ENCODE assay signal across 8 cellular contexts in genomic region chr20:34708621-34709043, GRCh38. TPM values are rescaled to one million over a fixed set of nuclear protein-coding genes. Genes with fewer than 3 reads are reported as not detected.
DNase-seq lines count a peak whose midpoint lies in the region; ATAC-seq, FAIRE-seq and TF ChIP-seq lines count a peak whose summit lies in the region.

No MANE protein-coding gene starts in this region.

- TF ChIP-seq CTCF in AG04449 (IDR thresholded peaks at IDR 0.05; ENCODE audit: insufficient read depth, low read length, missing control alignments) (peak; percentile 64), GM12878 (IDR thresholded peaks at IDR 0.05 in 2 of 3, conservative IDR thresholded peaks at IDR 0.05 in 1 of 3; ENCODE audit: control insufficient read depth in 2 of 3, extremely low read depth in 1 of 3, insufficient read depth in 1 of 3, low read depth in 3 of 3, low read length in 3 of 3) (peak; percentile 51 to 70 (median 66))

- DNase-seq in AG04449 (ENCODE audit: low read depth, low spot score) (no peak), HuH-7.5 (ENCODE audit: low spot score) (peak; percentile 90), T-cell (peak in 33 of 34 experiments; percentile 11 to 69 (median 46)), GM12878 (ENCODE audit: low read depth, low spot score) (no peak)

- 0% methylated on average over 20 of the region's 22 CpGs for WGBS in GM12878 (ENCODE audit: insufficient coverage, insufficient replicate concordance, low lambda C conversion rate, missing lambda C conversion rate)

- peak; percentile 19 for ATAC-seq in GM18517 (IDR thresholded peaks at IDR 0.05; ENCODE audit: unreplicated experiment)
- peak; percentile 7 to 24 (median 13) for ATAC-seq in T-cell (replicated peaks in 1 of 4)
- peak; percentile 21 for ATAC-seq in GM12878
- ATAC-seq in HG02885 (IDR thresholded peaks at IDR 0.05; ENCODE audit: poor library complexity, unreplicated experiment): no peak

- no peaks in the 10 kb centered on the region for H3K9me3 ChIP-seq in GM12878 (replicated peaks; ENCODE audit: control insufficient read depth, insufficient read depth, low read length)
- no peaks in the 10 kb centered on the region for H3K9me3 ChIP-seq in iPS-20b (ENCODE audit: insufficient read depth, low read depth, low read length)

- no peaks in the 10 kb centered on the region for H4K20me1 ChIP-seq in GM12878 (ENCODE audit: control insufficient read depth, insufficient read depth)

- H3K36me3 ChIP-seq in GM12878 (ENCODE audit: control insufficient read depth in 2 of 2, insufficient read depth in 2 of 2, low read length in 1 of 2): no peaks in the 10 kb centered on the region; a peak in 2 of 4 replicates
- no peaks in the 10 kb centered on the region for H3K36me3 ChIP-seq in iPS-20b (ENCODE audit: insufficient read depth, low read depth, low read length)

- peak overlapping the region; percentile 65 for H3K4me2 ChIP-seq in GM12878 (ENCODE audit: control insufficient read depth, insufficient read depth)

- no peak for TF ChIP-seq EP300 in GM12878 (IDR thresholded peaks at IDR 0.05; ENCODE audit: borderline replicate concordance in 1 of 2, control insufficient read depth in 1 of 2, low read depth in 2 of 2, low read length in 2 of 2)

- CTCF ChIA-PET in AG04449 (lab: Yijun Ruan, JAX) (interaction anchor here (0.6 to 7.2 kb wide), 9 partner anchors 16 to 518 kb away, joined by 3 to 32 read pairs (median 5); partner anchors contain the start of genes DYNLRB1 and MAP1LC3A), T-cell (lab: Charles Lee) (interaction anchor here (0.7 to 1.3 kb wide), 7 partner anchors 32 to 177 kb away, joined by 3 read pairs; partner anchors contain the start of gene PIGU (in 1 of the 2)), GM12878 (lab: Yijun Ruan, JAX) (interaction anchor here (0.7 to 10.2 kb wide), 25 partner anchors 11 to 395 kb away, joined by 3 to 118 read pairs (median 5); partner anchors contain the start of genes DYNLRB1 and MAP1LC3A)

- no peaks in the 10 kb centered on the region for H3K27me3 Mint-ChIP-seq in T-cell

- intact Hi-C loops in GM12878 (cut with micrococcal nuclease; ENCODE audit: unreplicated experiment): loop anchor here (1.0 to 5.0 kb wide), 2 partner anchors 170 to 396 kb away; no protein-coding TSS in a partner anchor

- H3K4me1 ChIP-seq in GM12878 (ENCODE audit: control insufficient read depth, insufficient read depth, low read length): peaks cover 21% of the 10 kb centered on the region
- 0 out of 2 replicates have a peak, but pooled peaks cover 4% of the 10 kb centered on the region for H3K4me1 ChIP-seq in iPS-20b (ENCODE audit: insufficient read depth, low read length)

- H2AFZ ChIP-seq in GM12878 (ENCODE audit: control insufficient read depth, low read depth, low read length): peak overlapping the region; percentile 88

- FAIRE-seq in GM12878 (lab: Jason Lieb, UNC): no peak

- peak overlapping the region in 1 of 2 donors; percentile 72 for H3K27ac Mint-ChIP-seq in T-cell

- SMC1A ChIA-PET in GM12878 (lab: Charles Lee; ENCODE audit: uncharacterized antibody, unreplicated experiment): interaction anchor here (0.6 to 13.1 kb wide), 17 partner anchors 11 to 396 kb away, joined by 3 to 146 read pairs (median 4); partner anchors contain the start of gene DYNLRB1

- H3K79me2 ChIP-seq in GM12878 (ENCODE audit: control insufficient read depth, insufficient read depth, low read length): peaks cover 4% of the 10 kb centered on the region

- no peaks in the 10 kb centered on the region for H3K27me3 ChIP-seq in GM12878 (replicated peaks in 1 of 2; ENCODE audit: control insufficient read depth in 2 of 2, insufficient read depth in 2 of 2, low read length in 1 of 2)
- H3K27me3 ChIP-seq in iPS-20b (ENCODE audit: insufficient read depth, low read length): peaks cover 62% of the 10 kb centered on the region

- peaks cover 3% of the 10 kb centered on the region for H3K36me3 Mint-ChIP-seq in T-cell

- H3K9me3 Mint-ChIP-seq in T-cell: no peaks in the 10 kb centered on the region

- H3K27ac ChIP-seq in GM12878 (ENCODE audit: control insufficient read depth, insufficient read depth) (peak overlapping the region; percentile 50; the same call in 1 of the 2 replicates), iPS-20b (ENCODE audit: low read length) (no peak overlapping the region), skin epidermis (peak overlapping the region in 18 of 21 experiments; percentile 31 to 91 (median 75))

- H3K4me3 ChIP-seq in AG04449 (ENCODE audit: low read depth, low read length): peak overlapping the region; percentile 63
- peak overlapping the region; percentile 91 for H3K4me3 ChIP-seq in GM12878
- peak overlapping the region; percentile 81; the same call in 1 of the 2 replicates for H3K4me3 ChIP-seq in iPS-20b (ENCODE audit: low read length)
- peak overlapping the region; percentile 54 to 71 (median 61) for H3K4me3 ChIP-seq in skin epidermis

- BruUV-seq in GM12878 (replicated peaks; lab: Mats Ljungman, UMichigan): no TSS peak

- H3K4me1 Mint-ChIP-seq in T-cell: peaks cover 24 to 37% (median 27%) of the 10 kb centered on the region in 3 donors

- H3K4me3 Mint-ChIP-seq in T-cell: peak overlapping the region; percentile 73 to 85 (median 84)

- peak; percentile 64 for TF ChIP-seq RAD21 in GM12878 (IDR thresholded peaks at IDR 0.05; ENCODE audit: insufficient read depth, low read depth, low read length)

- RAD21 ChIA-PET in GM12878 (lab: Charles Lee; ENCODE audit: unreplicated experiment): interaction anchor here (0.9 to 7.0 kb wide), 17 partner anchors 11 to 406 kb away, joined by 3 to 112 read pairs (median 5); partner anchors contain the start of genes AHCY, DYNLRB1 and PIGU

- TF ChIP-seq POLR2A in GM12878 (IDR thresholded peaks at IDR 0.05; ENCODE audit: low read depth, low read length): no peak

- H3K9ac ChIP-seq in GM12878 (ENCODE audit: control insufficient read depth, insufficient read depth, low read length) (peak overlapping the region; percentile 62), iPS-20b (ENCODE audit: low read depth, low read length) (peak overlapping the region; percentile 32; the same call in 1 of the 2 replicates)

- POLR2A ChIA-PET in AG04449 (lab: Yijun Ruan, JAX) (no interaction called here), T-cell (lab: Charles Lee) (interaction anchor here (0.5 to 1.2 kb wide), 5 partner anchors 11 to 241 kb away, joined by 3 to 6 read pairs (median 3); partner anchors contain the start of gene MAP1LC3A (in 1 of the 2)), GM12878 (lab: Charles Lee) (interaction anchor here (0.5 to 2.2 kb wide), 7 partner anchors 11 to 396 kb away, joined by 3 to 14 read pairs (median 5); no protein-coding TSS in a partner anchor)

- in situ Hi-C loops in GM12878 (cut with MboI): no loop called here

TF ChIP-seq in GM12878, 131 proteins besides CTCF, POLR2A, EP300 and RAD21:
- no peak for TF ChIP-seq CEBPB (IDR thresholded peaks at IDR 0.05; ENCODE audit: borderline replicate concordance in 1 of 2, low read depth in 2 of 2, low read length in 2 of 2)
- no peak for TF ChIP-seq ZNF622 (IDR thresholded peaks at IDR 0.05)
- TF ChIP-seq ZNF217 (IDR thresholded peaks at IDR 0.05): no peak
- peak; percentile 38; the same call in 1 of the 2 replicates for TF ChIP-seq SMC3 (IDR thresholded peaks at IDR 0.05; ENCODE audit: borderline replicate concordance, low read length)
- TF ChIP-seq MTA2 (IDR thresholded peaks at IDR 0.05; ENCODE audit: low read depth): peak; percentile 14; the same call in 1 of the 2 replicates
- no peak; the same call in 1 of the 2 replicates for TF ChIP-seq SMARCA5 (IDR thresholded peaks at IDR 0.05)
- TF ChIP-seq MEF2B (IDR thresholded peaks at IDR 0.05; ENCODE audit: partially characterized antibody, poor library complexity, severe bottlenecking): peak; percentile 25
- TF ChIP-seq HDAC2 (IDR thresholded peaks at IDR 0.05): no peak
- peak in 1 of 2 experiments; percentile 29; a peak in 1 of 4 replicates for TF ChIP-seq IKZF2 (IDR thresholded peaks at IDR 0.05)

RNA-seq across cellular contexts. Expression of gene TP53INP2, which starts 4.5 kb away (rescaled TPM):
- total RNA-seq in T-cell: 10 to 100 TPM in 2 of 5 donors, 1 to 10 TPM in 3; 1.3 to 56.7 (median 1.9) TPM
- total RNA-seq in GM12878 (2013; cell fraction: nucleolus; rRNA removed): 16.3 and 19.6 TPM in 2 replicates
- total RNA-seq in GM12878 (2014; rRNA removed): 3.4 and 3.7 TPM in 2 replicates
- 3.1 and 3.2 TPM in 2 replicates for total RNA-seq in GM12878 (2014; rRNA removed; fragmentation: Illumina TruSeq; extraction: Trizol)
- 13.0 and 13.5 TPM in 2 replicates for total RNA-seq in GM12878 (2021)
- polyA plus RNA-seq in GM12878 (2011; ENCODE audit: low read depth): 9.2 TPM
- 4.1 and 5.8 TPM in 2 replicates for polyA plus RNA-seq in GM12878 (2011; rRNA removed)
- polyA plus RNA-seq in GM12878 (2011; cell fraction: cytosol; rRNA removed): 4.6 and 8.0 TPM in 2 replicates
- polyA plus RNA-seq in GM12878 (2011; cell fraction: nucleus; rRNA removed): 10.0 and 14.8 TPM in 2 replicates
- 9.7 and 14.9 TPM in 2 replicates for polyA plus RNA-seq in GM12878 (2012)
- polyA plus RNA-seq in GM12878 (2014; fragmentation: Illumina TruSeq; extraction: Trizol): 16.0 and 18.5 TPM in 2 replicates
- 1 to 10 TPM; 2.8 to 3.7 TPM for polyA plus RNA-seq in GM12878 (2014; fragmentation: Nextera tagmentation; extraction: Ambion mirVana)
- polyA plus RNA-seq in GM12878 (2014; rRNA removed): 8.5 and 10.1 TPM in 2 replicates
- polyA plus RNA-seq in GM12878 (2016; fragmentation: Nextera tagmentation; extraction: Ambion mirVana): 1 to 10 TPM; 2.8 to 4.2 TPM
- 3.6 and 4.7 TPM in 2 replicates for polyA minus RNA-seq in GM12878 (2011; rRNA and poly(A)+ RNA removed)
- 2.4 and 3.3 TPM in 2 replicates for polyA minus RNA-seq in GM12878 (2011; cell fraction: cytosol; rRNA and poly(A)+ RNA removed)
- polyA minus RNA-seq in GM12878 (2011; cell fraction: nucleus; rRNA and poly(A)+ RNA removed): 5.7 and 6.4 TPM in 2 replicates

RNA-seq across cellular contexts. Expression of gene PIGU, which starts 31.7 kb away (rescaled TPM):
- 10 to 100 TPM in 4 of 5 donors, 1 to 10 TPM in 1; 8.6 to 17.1 (median 13.6) TPM for total RNA-seq in T-cell
- 61.6 and 70.1 TPM in 2 replicates for total RNA-seq in GM12878 (2013; cell fraction: nucleolus; rRNA removed)
- total RNA-seq in GM12878 (2014; rRNA removed): 19.8 and 21.0 TPM in 2 replicates
- total RNA-seq in GM12878 (2014; rRNA removed; fragmentation: Illumina TruSeq; extraction: Trizol): 24.6 and 26.2 TPM in 2 replicates
- 19.7 and 22.0 TPM in 2 replicates for total RNA-seq in GM12878 (2021)
- 16.2 TPM for polyA plus RNA-seq in GM12878 (2011; ENCODE audit: low read depth)
- polyA plus RNA-seq in GM12878 (2011; rRNA removed): 88.2 and 103 TPM in 2 replicates
- 55.8 and 68.5 TPM in 2 replicates for polyA plus RNA-seq in GM12878 (2011; cell fraction: cytosol; rRNA removed)
- 29.8 and 31.1 TPM in 2 replicates for polyA plus RNA-seq in GM12878 (2011; cell fraction: nucleus; rRNA removed)
- polyA plus RNA-seq in GM12878 (2012): 19.1 and 20.3 TPM in 2 replicates
- polyA plus RNA-seq in GM12878 (2014; fragmentation: Illumina TruSeq; extraction: Trizol): 44.4 and 78.5 TPM in 2 replicates
- 1 to 10 TPM; 4.1 to 6.3 TPM for polyA plus RNA-seq in GM12878 (2014; fragmentation: Nextera tagmentation; extraction: Ambion mirVana)
- polyA plus RNA-seq in GM12878 (2014; rRNA removed): 19.4 and 25.4 TPM in 2 replicates
- polyA plus RNA-seq in GM12878 (2016; fragmentation: Nextera tagmentation; extraction: Ambion mirVana): 10 to 100 TPM; 31.1 to 34.3 TPM
- polyA minus RNA-seq in GM12878 (2011; rRNA and poly(A)+ RNA removed): 63.0 and 92.7 TPM in 2 replicates
- polyA minus RNA-seq in GM12878 (2011; cell fraction: cytosol; rRNA and poly(A)+ RNA removed): 10.4 and 10.5 TPM in 2 replicates
- polyA minus RNA-seq in GM12878 (2011; cell fraction: nucleus; rRNA and poly(A)+ RNA removed): 18.4 and 24.7 TPM in 2 replicates

Comparison
In these comparisons a context has a peak if more than half of its experiments do, and no peak if none do; other contexts are left out.
1. DNase-seq: peak in HuH-7.5 (single experiment) and T-cell (33 of 34); none in AG04449 (single experiment) and GM12878 (single experiment).
2. Peak in every context shown above with its lines, with median percentiles within 50 percentile points of each other: H3K4me3 ChIP-seq.